26 cellular contexts compared by ENCODE assay signal in genomic region chr12:120286768-120287490, GRCh38. TPM values are rescaled to one million over a fixed set of nuclear protein-coding genes. Genes with fewer than 3 reads are reported as not detected.
DNase-seq lines count a peak whose midpoint lies in the region; ATAC-seq and TF ChIP-seq lines count a peak whose summit lies in the region.
"Had no signal": no experiment of that assay in that cellular context is flagged by ENCODE, and none has a peak within 500 bp of the region (broad histone marks: within the 10 kb centered on the region; RNA-seq: fewer than 3 reads in every experiment).

No MANE protein-coding gene starts in this region.

- ATAC-seq in RWPE2 (ENCODE audit: low read depth) = 0 out of 3 replicates have a peak, but pooled peaks have one; percentile 7
- ATAC-seq: K562; natural killer cell treated with Interleukin-12 subunit alpha and Interleukin-12 subunit beta and Interleukin-15 and Interleukin-18, amount 100 ng/mL, for 72 hours had no signal

- H4K20me1 ChIP-seq in H9 (ENCODE audit: control insufficient read depth, insufficient read depth, insufficient read length) = no peaks in the 10 kb centered on the region

- no peak overlapping the region for H2BK5ac ChIP-seq in H9 (ENCODE audit: insufficient read length, low read length)

- peaks cover 21 to 23% of the 10 kb centered on the region in 2 experiments for H3K4me1 Mint-ChIP-seq in H9

- no peak overlapping the region for H3T11ph ChIP-seq in H9 (ENCODE audit: low read length)

- H4K8ac ChIP-seq in H9 (replicated peaks; ENCODE audit: insufficient read length, low read depth, low read length) = no peak overlapping the region

- no peaks in the 10 kb centered on the region for H3K36me3 Mint-ChIP-seq in H9 (ENCODE audit: insufficient read depth in 1 of 3, low read depth in 3 of 3)
- H3K36me3 Mint-ChIP-seq: CD4-positive, alpha-beta memory T cell; natural killer cell treated with Interleukin-12 subunit alpha and Interleukin-12 subunit beta and Interleukin-15 and Interleukin-18, amount 100 ng/mL, for 72 hours had no signal

- H3K9ac ChIP-seq in H9 (ENCODE audit: extremely low read depth, insufficient read length, low read length) = no peak overlapping the region

- no peaks in the 10 kb centered on the region for H3K79me1 ChIP-seq in H9 (ENCODE audit: insufficient read depth, low read depth, low read length, poor library complexity, severe bottlenecking)

- no peaks in the 10 kb centered on the region for H3K9me3 ChIP-seq in RWPE2 (ENCODE audit: severe bottlenecking)
- no peaks in the 10 kb centered on the region for H3K9me3 ChIP-seq in H9 (ENCODE audit: control insufficient read depth, low read depth, low read length)
- H3K9me3 ChIP-seq: adrenal gland, uterus had no signal

- no peak overlapping the region for H3K4me3 ChIP-seq in RWPE2 (ENCODE audit: severe bottlenecking)
- H3K4me3 ChIP-seq: adrenal gland, K562, uterus had no signal

- no peak overlapping the region for H3K4me2 ChIP-seq in H9 (ENCODE audit: insufficient read depth, insufficient read length, low read length)

- H3K27ac ChIP-seq in RWPE2 (ENCODE audit: poor library complexity, severe bottlenecking) = peak overlapping the region; percentile 6
- no peak overlapping the region for H3K27ac ChIP-seq in H9 (ENCODE audit: insufficient read length, low read depth, low read length)
- H3K27ac ChIP-seq: adrenal gland, uterus had no signal

- H3K27me3 ChIP-seq in RWPE2 (ENCODE audit: insufficient read depth, poor library complexity, severe bottlenecking) = no peaks in the 10 kb centered on the region
- H3K27me3 ChIP-seq in H9 (ENCODE audit: insufficient read depth, low read length) = no peaks in the 10 kb centered on the region
- H3K27me3 ChIP-seq: adrenal gland, uterus had no signal

- no peak overlapping the region for H2BK120ac ChIP-seq in H9 (ENCODE audit: low read depth, low read length, poor library complexity, severe bottlenecking)

- no peak overlapping the region for H4K5ac ChIP-seq in H9 (ENCODE audit: insufficient read length, low read depth, low read length)

- H3K23me2 ChIP-seq in H9 (ENCODE audit: insufficient read length, low read depth, low read length, poor library complexity, severe bottlenecking) = peaks cover 2% of the 10 kb centered on the region

- DNase-seq in EL (peak; percentile 56), RWPE2 (ENCODE audit: low spot score) (no peak), kidney tubule cell (ENCODE audit: low spot score) (peak; percentile 65), amygdala (lab: John Stamatoyannopoulos, UW) (no peak), MV-4-11 (lab: John Stamatoyannopoulos, UW) (no peak), H9 (no peak)
- DNase-seq: activated CD4-positive, alpha-beta T cell treated with anti-CD3 and anti-CD28 coated beads, Interleukin-2, amount 50 U/mL, for 1 hour; activated CD8-positive, alpha-beta memory T cell treated with anti-CD3 and anti-CD28 coated beads, Interleukin-2, amount 50 U/mL, for 48 hours; activated effector memory CD4-positive, alpha-beta T cell treated with anti-CD3 and anti-CD28 coated beads, Interleukin-2, amount 50 U/mL, for 16 hours; adrenal gland; CD4-positive, alpha-beta memory T cell; effector memory CD4-positive, alpha-beta T cell; H7; hippocampal formation; kidney; NCI-H2029; NCI-H510A treated with DMSO at 0.1 percent for 48 hours; SIG-M5; small intestine; stimulated activated CD4-positive, alpha-beta T cell treated with anti-CD3 and anti-CD28 coated beads, Interleukin-4, amount 100 ng/mL, for 4 hours; uterus had no signal

- no peak overlapping the region for H3K23ac ChIP-seq in H9 (ENCODE audit: insufficient read length, low read depth, low read length)

- H3K4ac ChIP-seq in H9 (ENCODE audit: low read depth, low read length) = no peak overlapping the region

- no CpG with 5 or more reads among the region's 7 CpGs for whole genome bisulfite sequencing in H9 (ENCODE audit: extremely low coverage, insufficient read length, low lambda C conversion rate)

- no peak overlapping the region for H3K56ac ChIP-seq in H9 (ENCODE audit: insufficient read length, low read depth, low read length)

- H3K18ac ChIP-seq in H9 (ENCODE audit: insufficient read length, low read depth, low read length) = no peak overlapping the region

- peak overlapping the region in 1 of 3 experiments; percentile 55; a peak in 3 of 7 replicates for H3K27ac Mint-ChIP-seq in H9
- H3K27ac Mint-ChIP-seq: natural killer cell treated with Interleukin-12 subunit alpha and Interleukin-12 subunit beta and Interleukin-15 and Interleukin-18, amount 100 ng/mL, for 72 hours had no signal

- no peak overlapping the region for H2BK15ac ChIP-seq in H9 (ENCODE audit: low read depth, low read length)

- H3K79me2 ChIP-seq in H9 (ENCODE audit: insufficient read depth, low read length) = no peaks in the 10 kb centered on the region

- no peak overlapping the region for H4K91ac ChIP-seq in H9 (ENCODE audit: insufficient read length, low read depth, low read length)

- no peaks in the 10 kb centered on the region; the same call in none of the 2 replicates for H3K27me3 Mint-ChIP-seq in H9 (ENCODE audit: low read depth)
- H3K27me3 Mint-ChIP-seq: CD4-positive, alpha-beta memory T cell; natural killer cell treated with Interleukin-12 subunit alpha and Interleukin-12 subunit beta and Interleukin-15 and Interleukin-18, amount 100 ng/mL, for 72 hours; progenitor cell of endocrine pancreas had no signal

- H3K4me1 ChIP-seq in RWPE2 (ENCODE audit: insufficient read depth, poor library complexity, severe bottlenecking) (peaks cover 3% of the 10 kb centered on the region), H9 (ENCODE audit: insufficient read depth, low read length) (no peaks in the 10 kb centered on the region)
- H3K4me1 ChIP-seq: uterus had no signal

- H3K14ac ChIP-seq in H9 (ENCODE audit: insufficient read depth, low read length) = no peak overlapping the region

- H3K4me3 Mint-ChIP-seq in H9 = no peak overlapping the region
- H3K4me3 Mint-ChIP-seq: CD4-positive, alpha-beta memory T cell; natural killer cell treated with Interleukin-12 subunit alpha and Interleukin-12 subunit beta and Interleukin-15 and Interleukin-18, amount 100 ng/mL, for 72 hours had no signal

- no peaks in the 10 kb centered on the region for H3K36me3 ChIP-seq in RWPE2 (ENCODE audit: low read depth)
- H3K36me3 ChIP-seq: adrenal gland, uterus had no signal

- H3K9me3 Mint-ChIP-seq in H9 = no peaks in the 10 kb centered on the region
- H3K9me3 Mint-ChIP-seq: CD4-positive, alpha-beta memory T cell; natural killer cell treated with Interleukin-12 subunit alpha and Interleukin-12 subunit beta and Interleukin-15 and Interleukin-18, amount 100 ng/mL, for 72 hours had no signal

- H2AFZ ChIP-seq in H9 (ENCODE audit: low read length) = no peak overlapping the region

- no peak overlapping the region for H2BK20ac ChIP-seq in H9 (ENCODE audit: low read depth, low read length, poor library complexity, severe bottlenecking)

- H2AK5ac ChIP-seq in H9 (ENCODE audit: insufficient read length, low read length) = no peak overlapping the region

- no peak overlapping the region for H2BK12ac ChIP-seq in H9 (ENCODE audit: insufficient read length, low read depth, low read length)

- TF ChIP-seq CTCF in RWPE2 (IDR thresholded peaks at IDR 0.05; ENCODE audit: poor library complexity, severe bottlenecking) = no peak
- TF ChIP-seq CTCF in H9 (conservative IDR thresholded peaks at IDR 0.05) = no peak

RNA-seq across cellular contexts. Expression of gene RNU4-2, which starts 4.8 kb away (rescaled TPM):
- total RNA-seq in H9 (2021) = 2,441 and 2,702 TPM in 2 replicates

RNA-seq across cellular contexts. Expression of gene RNU4-1, which starts 6.1 kb away (rescaled TPM):
- total RNA-seq in H9 (2021) = 3,262 and 3,277 TPM in 2 replicates

RNA-seq across cellular contexts. Expression of gene SIRT4, which starts 15.2 kb away (rescaled TPM):
- 1.4 and 2.1 TPM in 2 replicates for total RNA-seq in H9 (2021)

RNA-seq across cellular contexts. Expression of gene PXN, which starts 21.4 kb away (rescaled TPM):
- 88.9 and 92.8 TPM in 2 replicates for total RNA-seq in H9 (2021)

RNA-seq across cellular contexts. Expression of gene PLA2G1B, which starts 40.6 kb away (rescaled TPM):
- not detected in 2 replicates for total RNA-seq in H9 (2021)
- total RNA-seq: CD4-positive, alpha-beta memory T cell; fibroblast of lung; H7; kidney; natural killer cell treated with Interleukin-12 subunit alpha and Interleukin-12 subunit beta and Interleukin-15 and Interleukin-18, amount 100 ng/mL, for 72 hours; T-helper 1 cell treated with Interleukin-12 subunit alpha and Interleukin-12 subunit beta and Interleukin-4 antibody, amounts not matched to agents 30 ng/mL and 1 ng/mL, for 36 hours; uterus had no signal

Comparison
In these comparisons a context has a peak if more than half of its experiments do, and no peak if none do; other contexts are left out.
1. DNase-seq: peak in EL (single experiment) and kidney tubule cell (single experiment); none in RWPE2 (single experiment), amygdala (0 of 56), MV-4-11 (single experiment) and H9 (single experiment).